1 cellular context compared by ENCODE assay signal in the genomic region with DNA sequence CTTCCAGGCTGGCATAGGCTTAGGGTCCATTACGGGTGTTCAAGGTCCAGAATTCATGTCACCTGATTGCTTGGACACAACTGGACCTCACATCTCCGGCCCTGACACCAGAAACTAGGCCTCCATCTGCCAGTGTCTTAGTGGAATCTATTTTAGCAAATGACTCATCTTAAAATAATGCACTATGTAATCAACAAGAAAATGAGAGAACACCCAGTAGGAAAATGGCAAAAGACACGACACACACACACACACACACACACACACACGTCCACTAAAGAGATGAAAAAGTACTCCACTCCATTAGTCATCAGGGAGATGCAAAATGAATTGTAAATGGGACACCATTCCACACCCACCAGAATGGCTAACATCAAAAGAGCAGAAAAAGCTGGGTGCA.
TF ChIP-seq lines count a peak whose summit lies in the region.

No MANE protein-coding gene starts in this region.

TF ChIP-seq in HEK293, 187 proteins besides CTCF, POLR2A, EP300 and RAD21 (continued from another document):
- TF ChIP-seq PRDM2 (tag by site-specific recombination; IDR thresholded peaks at IDR 0.05; ENCODE audit: borderline replicate concordance), result no peak
- TF ChIP-seq ZNF488 (tag by site-specific recombination; IDR thresholded peaks at IDR 0.05), result no peak
- TF ChIP-seq ZNF560 (tag by site-specific recombination; IDR thresholded peaks at IDR 0.05; ENCODE audit: borderline replicate concordance), result no peak
- TF ChIP-seq ZNF140 (tag by site-specific recombination; IDR thresholded peaks at IDR 0.05), result no peak
- no peak for TF ChIP-seq ZNF785 (tag by site-specific recombination; IDR thresholded peaks at IDR 0.05)
- TF ChIP-seq ZNF391 (tag by site-specific recombination; IDR thresholded peaks at IDR 0.05; ENCODE audit: borderline replicate concordance, low read depth), result peak; percentile 58; the same call in 1 of the 2 replicates
- TF ChIP-seq YY1 (tag by site-specific recombination; IDR thresholded peaks at IDR 0.05), result no peak
- no peak for TF ChIP-seq ZNF843 (tag by site-specific recombination; IDR thresholded peaks at IDR 0.05)
- TF ChIP-seq ZNF16 (tag by site-specific recombination; IDR thresholded peaks at IDR 0.05; ENCODE audit: low read depth), result no peak
- TF ChIP-seq ZNF280C (tag by site-specific recombination; IDR thresholded peaks at IDR 0.05), result no peak
- no peak for TF ChIP-seq ZBTB20 (tag by site-specific recombination; IDR thresholded peaks at IDR 0.05)
- no peak for TF ChIP-seq ZNF76 (tag by site-specific recombination; IDR thresholded peaks at IDR 0.05; ENCODE audit: borderline replicate concordance, low read depth)
- no peak for TF ChIP-seq ZNF529 (tag by site-specific recombination; IDR thresholded peaks at IDR 0.05; ENCODE audit: insufficient replicate concordance)
- TF ChIP-seq ZNF830 (tag by site-specific recombination; IDR thresholded peaks at IDR 0.05; ENCODE audit: low read depth), result no peak
- no peak for TF ChIP-seq ZNF558 (tag by site-specific recombination; IDR thresholded peaks at IDR 0.05)
- TF ChIP-seq ZNF274 (IDR thresholded peaks at IDR 0.05; ENCODE audit: low read length), result no peak
- no peak for TF ChIP-seq ZNF274 (tag by site-specific recombination; IDR thresholded peaks at IDR 0.05; ENCODE audit: borderline replicate concordance)
- no peak for TF ChIP-seq ZBTB48 (tag by site-specific recombination; IDR thresholded peaks at IDR 0.05)
- TF ChIP-seq ZNF138 (tag by site-specific recombination; IDR thresholded peaks at IDR 0.05; ENCODE audit: borderline replicate concordance), result no peak
- no peak for TF ChIP-seq SETDB1 (IDR thresholded peaks at IDR 0.05; ENCODE audit: insufficient read length, low read length)
- peak; percentile 35; the same call in 1 of the 2 replicates for TF ChIP-seq SALL2 (tag by site-specific recombination; IDR thresholded peaks at IDR 0.05; ENCODE audit: borderline replicate concordance)
TF ChIP-seq in HEK293: peak in this region for 32.
